In the genomic region with DNA sequence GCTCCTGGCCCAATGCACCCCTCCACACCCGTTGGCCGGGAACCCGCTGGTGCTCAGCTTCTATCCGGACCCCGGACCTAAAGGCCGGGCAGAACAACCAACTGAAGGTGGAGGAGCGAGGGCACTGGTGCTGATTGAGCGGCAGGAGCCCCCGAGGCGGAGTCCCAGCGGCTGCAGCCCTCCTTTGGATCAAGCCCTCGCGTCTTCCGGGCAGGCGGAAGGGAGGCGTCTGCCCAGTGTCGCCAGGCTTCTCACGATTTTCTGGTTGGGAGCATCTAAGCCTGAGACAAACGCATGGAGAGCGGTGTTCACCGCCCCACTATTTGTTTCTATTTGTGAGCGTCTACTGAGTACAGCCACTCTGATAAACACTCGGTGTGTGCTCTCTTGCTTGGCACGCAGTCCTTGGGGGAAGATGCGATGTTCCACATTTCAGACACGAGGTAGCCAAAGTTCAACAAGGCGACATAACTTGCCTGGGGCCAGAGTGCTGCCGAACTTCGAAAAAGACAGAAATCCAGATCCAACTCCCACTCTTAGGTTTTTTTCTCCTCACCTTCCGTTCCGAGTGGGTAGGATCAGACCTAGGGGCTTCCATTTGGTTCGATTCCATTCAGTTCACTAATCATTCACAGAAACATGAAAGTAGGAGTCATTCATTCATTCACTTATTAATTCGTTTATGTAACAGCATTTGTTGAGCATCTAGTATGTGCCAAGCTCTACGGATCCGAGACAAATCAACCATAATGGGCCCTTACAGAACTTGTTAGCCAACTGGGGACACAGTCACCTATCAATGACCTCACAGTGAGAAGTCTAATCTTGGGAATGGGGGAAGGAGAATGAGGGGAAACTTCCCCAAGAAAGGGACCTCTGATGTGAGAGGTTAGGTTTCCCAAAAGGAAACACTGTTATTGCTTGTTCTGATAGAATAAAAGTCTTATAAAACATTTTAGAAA, we compare ENCODE assay signal across 1 cellular context.
TF ChIP-seq lines count a peak whose summit lies in the region.

No MANE protein-coding gene starts in this region.

TF ChIP-seq in IMR-90, 13 proteins besides CTCF, POLR2A, EP300 and RAD21:
- TF ChIP-seq USF2 (IDR thresholded peaks at IDR 0.05; ENCODE audit: low read depth, low read length) (no peak), CHD1 (IDR thresholded peaks at IDR 0.05; ENCODE audit: low read depth, low read length) (no peak), SMC3 (IDR thresholded peaks at IDR 0.05; ENCODE audit: low read depth, low read length) (no peak)
